2 cellular contexts compared by ENCODE assay signal in genomic region chr18:28804512-28805214, GRCh38.
TF ChIP-seq lines count a peak whose summit lies in the region.

No MANE protein-coding gene starts in this region.

TF ChIP-seq in SK-N-SH treated with all-trans-retinoic acid at 6 μM for 48 hours, 23 proteins besides CTCF, POLR2A, EP300 and RAD21 (continued from another document):
- TF ChIP-seq TCF4 (CRISPR knock-in tag; IDR thresholded peaks at IDR 0.05; ENCODE audit: borderline replicate concordance): no peak
- no peak for TF ChIP-seq ARNTL (CRISPR knock-in tag; IDR thresholded peaks at IDR 0.05; ENCODE audit: borderline replicate concordance, low read depth)
- TF ChIP-seq CREB5 (CRISPR knock-in tag; IDR thresholded peaks at IDR 0.05; ENCODE audit: low read depth): no peak
- no peak for TF ChIP-seq ZNF8 (CRISPR knock-in tag; IDR thresholded peaks at IDR 0.05)
- no peak for TF ChIP-seq OSR1 (CRISPR knock-in tag; IDR thresholded peaks at IDR 0.05)
- TF ChIP-seq ZNF565 (CRISPR knock-in tag; conservative IDR thresholded peaks at IDR 0.05; ENCODE audit: low read depth): no peak
- TF ChIP-seq TOX (CRISPR knock-in tag; IDR thresholded peaks at IDR 0.05; ENCODE audit: borderline replicate concordance): no peak
- no peak for TF ChIP-seq POU6F1 (CRISPR knock-in tag; IDR thresholded peaks at IDR 0.05; ENCODE audit: borderline replicate concordance, low read depth)

TF ChIP-seq in SK-N-SH, 30 proteins besides CTCF, POLR2A, EP300 and RAD21 (continued from another document):
- TF ChIP-seq PBX3 (IDR thresholded peaks at IDR 0.05) (no peak), MEF2A (IDR thresholded peaks at IDR 0.05; ENCODE audit: borderline replicate concordance, low read depth) (no peak), YY1 (IDR thresholded peaks at IDR 0.05; ENCODE audit: low read depth) (no peak), POLR2AphosphoS5 (IDR thresholded peaks at IDR 0.05; ENCODE audit: low read depth, low read length) (no peak), TEAD4 (IDR thresholded peaks at IDR 0.05; ENCODE audit: borderline replicate concordance, insufficient read depth) (no peak), FOXJ3 (CRISPR knock-in tag; IDR thresholded peaks at IDR 0.05) (no peak)
